Comparison of ENCODE assay signal across 23 cellular contexts in genomic region chr10:57303567-57303966, GRCh38.
"Had no signal": no experiment of that assay in that cellular context is flagged by ENCODE, and none has a peak within 500 bp of the region (broad histone marks: within the 10 kb centered on the region; RNA-seq: fewer than 3 reads in every experiment).

No MANE protein-coding gene starts in this region.

- H3K27me3 ChIP-seq: body of pancreas, sigmoid colon, upper lobe of right lung had no signal

- H3K36me3 ChIP-seq: lower lobe of right lung, sigmoid colon, upper lobe of right lung had no signal

- H3K4me3 ChIP-seq: body of pancreas, lower lobe of right lung, sigmoid colon, upper lobe of right lung had no signal

- ATAC-seq: activated CD4-positive, CD25-positive, alpha-beta regulatory T cell treated with anti-CD3 and anti-CD28 coated beads, Interleukin-2, amount 50 U/mL, for 24 hours; activated CD8-positive, alpha-beta memory T cell treated with anti-CD3 and anti-CD28 coated beads, Interleukin-2, amount 10 ng/mL, durations not matched to agents 7 days and 5 days; activated CD8-positive, alpha-beta T cell treated with anti-CD3 and anti-CD28 coated beads for 36 hours; activated naive CD8-positive, alpha-beta T cell treated with anti-CD3 and anti-CD28 coated beads, Interleukin-2, amount 50 U/mL, for 24 hours; body of pancreas; left lobe of liver; lower lobe of right lung; naive thymus-derived CD4-positive, alpha-beta T cell; upper lobe of right lung had no signal

- DNase-seq: activated CD4-positive, alpha-beta T cell treated with anti-CD3 and anti-CD28 coated beads, Interleukin-2, amount 10 ng/mL, durations not matched to agents 24 days and 14 days; activated CD8-positive, alpha-beta memory T cell treated with anti-CD3 and anti-CD28 coated beads, Interleukin-2, amount 10 ng/mL, durations not matched to agents 7 days and 5 days; activated CD8-positive, alpha-beta T cell treated with anti-CD3 and anti-CD28 coated beads for 36 hours; activated gamma-delta T cell; activated naive CD4-positive, alpha-beta T cell treated with anti-CD3 and anti-CD28 coated beads, Interleukin-2, amount 50 U/mL, for 16 hours; activated naive CD8-positive, alpha-beta T cell treated with anti-CD3 and anti-CD28 coated beads, Interleukin-2, amount 50 U/mL, for 24 hours; activated T-cell treated with anti-CD3 and anti-CD28 coated beads for 4 hours; anterior cingulate cortex; body of pancreas; caudate nucleus; effector CD4-positive, alpha-beta T cell; erythroblast; foreskin fibroblast; lower lobe of right lung; naive thymus-derived CD4-positive, alpha-beta T cell; sigmoid colon; stimulated activated CD4-positive, alpha-beta T cell treated with anti-CD3 and anti-CD28 coated beads, Interleukin-4, amount 100 ng/mL, for 1 hour; stimulated activated naive CD4-positive, alpha-beta T cell treated with Interleukin-2 at 50 U/mL for 16 hours; upper lobe of right lung had no signal

- H3K4me1 ChIP-seq: body of pancreas, lower lobe of right lung, sigmoid colon, upper lobe of right lung had no signal

- H3K9me3 ChIP-seq: body of pancreas, lower lobe of right lung, sigmoid colon, upper lobe of right lung had no signal

- FAIRE-seq: endometrium had no signal

- H3K27ac ChIP-seq: body of pancreas, lower lobe of right lung, sigmoid colon, upper lobe of right lung, VCaP had no signal
